ENCODE assay signal across 1 cellular context in the genomic region with DNA sequence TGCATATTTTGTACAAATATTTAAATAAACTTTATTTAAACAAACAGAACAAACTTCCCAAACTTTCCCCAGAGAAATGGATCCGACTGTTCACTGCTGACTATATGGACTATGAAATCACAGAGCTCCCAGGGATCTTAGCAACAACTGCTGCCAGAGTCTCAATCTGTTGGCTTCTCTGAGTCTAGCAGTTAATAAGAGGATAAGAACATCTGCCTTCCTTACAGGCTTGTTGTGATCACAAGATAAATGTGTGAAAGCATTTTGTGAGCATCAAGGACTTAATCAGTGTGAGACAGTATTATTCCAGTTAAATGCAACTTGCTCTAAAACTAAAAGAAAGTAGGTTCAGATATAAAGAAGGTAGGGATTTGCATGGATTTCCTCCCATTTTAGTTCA.
TF ChIP-seq lines count a peak whose summit lies in the region.

No MANE protein-coding gene starts in this region.

TF ChIP-seq in WTC11, 78 proteins besides CTCF, POLR2A, EP300 and RAD21 (continued from another document):
- TF ChIP-seq, protein P1, sequence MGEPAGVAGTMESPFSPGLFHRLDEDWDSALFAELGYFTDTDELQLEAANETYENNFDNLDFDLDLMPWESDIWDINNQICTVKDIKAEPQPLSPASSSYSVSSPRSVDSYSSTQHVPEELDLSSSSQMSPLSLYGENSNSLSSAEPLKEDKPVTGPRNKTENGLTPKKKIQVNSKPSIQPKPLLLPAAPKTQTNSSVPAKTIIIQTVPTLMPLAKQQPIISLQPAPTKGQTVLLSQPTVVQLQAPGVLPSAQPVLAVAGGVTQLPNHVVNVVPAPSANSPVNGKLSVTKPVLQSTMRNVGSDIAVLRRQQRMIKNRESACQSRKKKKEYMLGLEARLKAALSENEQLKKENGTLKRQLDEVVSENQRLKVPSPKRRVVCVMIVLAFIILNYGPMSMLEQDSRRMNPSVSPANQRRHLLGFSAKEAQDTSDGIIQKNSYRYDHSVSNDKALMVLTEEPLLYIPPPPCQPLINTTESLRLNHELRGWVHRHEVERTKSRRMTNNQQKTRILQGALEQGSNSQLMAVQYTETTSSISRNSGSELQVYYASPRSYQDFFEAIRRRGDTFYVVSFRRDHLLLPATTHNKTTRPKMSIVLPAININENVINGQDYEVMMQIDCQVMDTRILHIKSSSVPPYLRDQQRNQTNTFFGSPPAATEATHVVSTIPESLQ (CRISPR knock-in tag; IDR thresholded peaks at IDR 0.05) = no peak
- TF ChIP-seq, protein P2, sequence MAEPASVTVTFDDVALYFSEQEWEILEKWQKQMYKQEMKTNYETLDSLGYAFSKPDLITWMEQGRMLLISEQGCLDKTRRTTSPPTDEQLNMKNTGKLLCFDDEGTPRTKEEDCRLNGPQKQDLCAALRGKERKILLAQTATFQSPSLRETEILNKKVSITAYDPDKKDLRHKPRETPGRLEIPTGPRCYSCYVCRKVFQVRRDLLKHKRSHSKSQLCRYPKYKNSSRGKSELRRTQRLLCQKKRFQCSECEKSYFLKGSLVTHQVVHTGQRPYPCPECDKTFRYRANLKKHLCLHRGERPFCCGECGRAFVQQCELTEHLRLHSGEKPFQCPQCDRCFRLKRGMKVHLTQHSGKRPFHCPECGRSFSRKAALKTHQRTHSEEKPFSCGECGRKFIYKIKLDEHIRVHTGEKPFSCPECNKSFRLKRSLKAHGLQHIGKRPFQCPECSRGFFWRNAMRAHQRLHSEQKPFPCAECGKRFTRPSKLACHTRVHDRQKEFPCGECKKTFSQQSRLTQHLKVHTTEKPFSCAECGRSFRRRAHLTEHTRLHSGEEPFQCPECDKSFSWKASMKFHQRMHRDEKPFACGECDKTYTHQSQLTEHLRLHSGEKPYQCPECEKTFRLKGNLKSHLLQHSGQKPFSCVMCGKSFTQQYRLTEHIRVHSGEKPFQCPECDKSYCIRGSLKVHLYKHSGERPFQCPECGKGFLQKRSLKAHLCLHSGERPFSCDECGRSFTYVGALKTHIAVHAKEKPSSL (CRISPR knock-in tag; conservative IDR thresholded peaks at IDR 0.05) = no peak
- TF ChIP-seq, protein P3, sequence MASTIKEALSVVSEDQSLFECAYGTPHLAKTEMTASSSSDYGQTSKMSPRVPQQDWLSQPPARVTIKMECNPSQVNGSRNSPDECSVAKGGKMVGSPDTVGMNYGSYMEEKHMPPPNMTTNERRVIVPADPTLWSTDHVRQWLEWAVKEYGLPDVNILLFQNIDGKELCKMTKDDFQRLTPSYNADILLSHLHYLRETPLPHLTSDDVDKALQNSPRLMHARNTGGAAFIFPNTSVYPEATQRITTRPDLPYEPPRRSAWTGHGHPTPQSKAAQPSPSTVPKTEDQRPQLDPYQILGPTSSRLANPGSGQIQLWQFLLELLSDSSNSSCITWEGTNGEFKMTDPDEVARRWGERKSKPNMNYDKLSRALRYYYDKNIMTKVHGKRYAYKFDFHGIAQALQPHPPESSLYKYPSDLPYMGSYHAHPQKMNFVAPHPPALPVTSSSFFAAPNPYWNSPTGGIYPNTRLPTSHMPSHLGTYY (CRISPR knock-in tag; IDR thresholded peaks at IDR 0.05) = no peak
- no peak for TF ChIP-seq IRF2 (CRISPR knock-in tag; IDR thresholded peaks at IDR 0.05; ENCODE audit: borderline replicate concordance, low read depth)
- TF ChIP-seq, protein P4, sequence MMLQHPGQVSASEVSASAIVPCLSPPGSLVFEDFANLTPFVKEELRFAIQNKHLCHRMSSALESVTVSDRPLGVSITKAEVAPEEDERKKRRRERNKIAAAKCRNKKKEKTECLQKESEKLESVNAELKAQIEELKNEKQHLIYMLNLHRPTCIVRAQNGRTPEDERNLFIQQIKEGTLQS (CRISPR knock-in tag; conservative IDR thresholded peaks at IDR 0.05) = no peak
- TF ChIP-seq, protein P5, sequence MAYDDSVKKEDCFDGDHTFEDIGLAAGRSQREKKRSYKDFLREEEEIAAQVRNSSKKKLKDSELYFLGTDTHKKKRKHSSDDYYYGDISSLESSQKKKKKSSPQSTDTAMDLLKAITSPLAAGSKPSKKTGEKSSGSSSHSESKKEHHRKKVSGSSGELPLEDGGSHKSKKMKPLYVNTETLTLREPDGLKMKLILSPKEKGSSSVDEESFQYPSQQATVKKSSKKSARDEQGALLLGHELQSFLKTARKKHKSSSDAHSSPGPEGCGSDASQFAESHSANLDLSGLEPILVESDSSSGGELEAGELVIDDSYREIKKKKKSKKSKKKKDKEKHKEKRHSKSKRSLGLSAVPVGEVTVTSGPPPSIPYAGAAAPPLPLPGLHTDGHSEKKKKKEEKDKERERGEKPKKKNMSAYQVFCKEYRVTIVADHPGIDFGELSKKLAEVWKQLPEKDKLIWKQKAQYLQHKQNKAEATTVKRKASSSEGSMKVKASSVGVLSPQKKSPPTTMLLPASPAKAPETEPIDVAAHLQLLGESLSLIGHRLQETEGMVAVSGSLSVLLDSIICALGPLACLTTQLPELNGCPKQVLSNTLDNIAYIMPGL (CRISPR knock-in tag; IDR thresholded peaks at IDR 0.05) = no peak
